1 cellular context compared by ENCODE assay signal in the genomic region with DNA sequence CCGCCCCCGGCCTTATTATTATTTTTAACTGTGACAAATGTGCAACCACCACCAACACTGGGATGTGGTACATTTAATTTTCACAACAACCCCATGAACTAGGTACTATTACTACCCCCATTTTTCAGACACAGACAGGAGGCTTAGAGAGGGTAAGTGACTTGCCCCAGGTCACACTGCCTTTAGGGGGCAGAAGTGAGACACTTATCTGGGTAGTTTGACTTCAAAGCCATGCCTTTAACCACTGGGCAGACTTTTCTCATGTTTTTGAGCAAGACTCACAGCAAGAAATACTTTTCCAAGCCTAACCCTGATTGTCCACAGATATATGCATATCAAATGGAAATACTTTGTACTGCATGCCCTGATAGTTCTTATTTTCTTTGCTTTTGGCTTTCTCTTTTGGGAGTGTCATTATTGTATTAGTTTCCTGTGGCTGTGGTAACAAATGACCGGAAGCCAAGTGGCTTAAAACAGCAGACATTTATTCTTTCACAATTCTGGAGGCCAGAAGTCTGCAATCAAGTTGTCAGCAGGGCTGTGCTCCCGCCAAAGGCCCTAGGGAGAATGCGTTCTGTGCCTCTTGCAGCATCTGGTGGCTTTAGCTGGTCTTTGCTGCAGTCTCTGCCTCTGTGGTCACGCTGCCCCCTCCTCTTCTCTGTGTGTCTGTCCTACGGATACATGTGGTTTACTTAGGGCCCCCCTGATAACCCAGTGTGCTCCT.
TF ChIP-seq lines count a peak whose summit lies in the region.

No MANE protein-coding gene starts in this region.

TF ChIP-seq in GM12878, 131 proteins besides CTCF, POLR2A, EP300 and RAD21:
- no peak for TF ChIP-seq ZNF384 (IDR thresholded peaks at IDR 0.05; ENCODE audit: borderline replicate concordance, low read depth, low read length)
- peak; percentile 39; the same call in 1 of the 2 replicates for TF ChIP-seq SMC3 (IDR thresholded peaks at IDR 0.05; ENCODE audit: borderline replicate concordance, low read length)
- no peak for TF ChIP-seq SPI1 (IDR thresholded peaks at IDR 0.05; ENCODE audit: borderline replicate concordance, insufficient read depth, low read depth, low read length)
- TF ChIP-seq SMARCA5 (IDR thresholded peaks at IDR 0.05): 0 out of 2 replicates have a peak, but pooled peaks have one; percentile 32
- no peak for TF ChIP-seq TCF12 (IDR thresholded peaks at IDR 0.05; ENCODE audit: low read depth, low read length)
